8 cellular contexts compared by ENCODE assay signal in genomic region chr1:8348777-8349472, GRCh38. TPM values are rescaled to one million over a fixed set of nuclear protein-coding genes. Genes with fewer than 3 reads are reported as not detected.
DNase-seq lines count a peak whose midpoint lies in the region; ATAC-seq and TF ChIP-seq lines count a peak whose summit lies in the region.

No MANE protein-coding gene starts in this region.

- ATAC-seq in lung (ENCODE audit: insufficient read depth, low FRiP score) (peak; percentile 54), GM19455 (IDR thresholded peaks at IDR 0.05; ENCODE audit: unreplicated experiment) (no peak)

- no peak overlapping the region for H3K27ac ChIP-seq in lung (ENCODE audit: low read depth in 1 of 2, low read length in 1 of 2)

- peaks cover 0 to under 1% of the 10 kb centered on the region in 2 donors for H3K4me1 ChIP-seq in lung (ENCODE audit: control insufficient read depth in 2 of 2, insufficient read depth in 2 of 2, low read length in 2 of 2)

- 20 to 26% methylated on average over 20 to 21 of the region's 21 CpGs for WGBS in lung, 2 donors

- H3K36me3 ChIP-seq in lung (ENCODE audit: control insufficient read depth in 2 of 2, insufficient read depth in 2 of 2, low read length in 2 of 2): peaks cover 0 to 6% of the 10 kb centered on the region in 2 donors

- no peaks in the 10 kb centered on the region for H3K27me3 ChIP-seq in lung (ENCODE audit: control insufficient read depth, insufficient read depth)

- DNase-seq in NK-92 treated with Interleukin-12 subunit alpha and Interleukin-12 subunit beta, amount 100 ng/mL, for 24 hours (lab: John Stamatoyannopoulos, UW): peak; percentile 20
- no peak for DNase-seq in NK-92 (lab: John Stamatoyannopoulos, UW; ENCODE audit: unreplicated experiment)
- DNase-seq in NCI-H2171 treated with DMSO at 0.1 percent for 48 hours (lab: John Stamatoyannopoulos, UW): peak; percentile 58
- peak; percentile 59 for DNase-seq in activated CD4-positive, alpha-beta T cell treated with anti-CD3 and anti-CD28 coated beads for 1 hour
- DNase-seq in cerebellum (ENCODE audit: low spot score): peak; percentile 63
- peak; percentile 58 for DNase-seq in lung (ENCODE audit: low spot score)
- DNase-seq in stimulated activated CD8-positive, alpha-beta memory T cell treated with anti-CD3 and anti-CD28 coated beads, Interleukin-15, amount 100 ng/mL, for 4 hours (ENCODE audit: low read depth in 2 of 2): peak; percentile 18 to 36

- peak; percentile 60 for TF ChIP-seq CTCF in lung (IDR thresholded peaks at IDR 0.05; ENCODE audit: control extremely low read depth, extremely low read depth)

- no peaks in the 10 kb centered on the region for H3K9me3 ChIP-seq in lung (ENCODE audit: control insufficient read depth in 2 of 2, insufficient read depth in 1 of 2, low read length in 1 of 2)

- no peak overlapping the region for H3K4me3 ChIP-seq in lung

RNA-seq across cellular contexts. Expression of gene SLC45A1, which starts 31.0 kb away (rescaled TPM):
- total RNA-seq in cerebellum (4.2 TPM), lung (1 to 10 TPM in 1 of 2 donors, under 1 TPM in 1; 0.74 to 1.6 TPM)
- polyA plus RNA-seq in lung: 1 to 10 TPM; 1.0 to 1.2 TPM
